1 cellular context compared by ENCODE assay signal in genomic region chr5:94314507-94315170, GRCh38.
TF ChIP-seq lines count a peak whose summit lies in the region.

No MANE protein-coding gene starts in this region.

TF ChIP-seq in neural cell, 6 proteins besides CTCF, POLR2A, EP300 and RAD21 (continued from another document):
- TF ChIP-seq, protein P1, sequence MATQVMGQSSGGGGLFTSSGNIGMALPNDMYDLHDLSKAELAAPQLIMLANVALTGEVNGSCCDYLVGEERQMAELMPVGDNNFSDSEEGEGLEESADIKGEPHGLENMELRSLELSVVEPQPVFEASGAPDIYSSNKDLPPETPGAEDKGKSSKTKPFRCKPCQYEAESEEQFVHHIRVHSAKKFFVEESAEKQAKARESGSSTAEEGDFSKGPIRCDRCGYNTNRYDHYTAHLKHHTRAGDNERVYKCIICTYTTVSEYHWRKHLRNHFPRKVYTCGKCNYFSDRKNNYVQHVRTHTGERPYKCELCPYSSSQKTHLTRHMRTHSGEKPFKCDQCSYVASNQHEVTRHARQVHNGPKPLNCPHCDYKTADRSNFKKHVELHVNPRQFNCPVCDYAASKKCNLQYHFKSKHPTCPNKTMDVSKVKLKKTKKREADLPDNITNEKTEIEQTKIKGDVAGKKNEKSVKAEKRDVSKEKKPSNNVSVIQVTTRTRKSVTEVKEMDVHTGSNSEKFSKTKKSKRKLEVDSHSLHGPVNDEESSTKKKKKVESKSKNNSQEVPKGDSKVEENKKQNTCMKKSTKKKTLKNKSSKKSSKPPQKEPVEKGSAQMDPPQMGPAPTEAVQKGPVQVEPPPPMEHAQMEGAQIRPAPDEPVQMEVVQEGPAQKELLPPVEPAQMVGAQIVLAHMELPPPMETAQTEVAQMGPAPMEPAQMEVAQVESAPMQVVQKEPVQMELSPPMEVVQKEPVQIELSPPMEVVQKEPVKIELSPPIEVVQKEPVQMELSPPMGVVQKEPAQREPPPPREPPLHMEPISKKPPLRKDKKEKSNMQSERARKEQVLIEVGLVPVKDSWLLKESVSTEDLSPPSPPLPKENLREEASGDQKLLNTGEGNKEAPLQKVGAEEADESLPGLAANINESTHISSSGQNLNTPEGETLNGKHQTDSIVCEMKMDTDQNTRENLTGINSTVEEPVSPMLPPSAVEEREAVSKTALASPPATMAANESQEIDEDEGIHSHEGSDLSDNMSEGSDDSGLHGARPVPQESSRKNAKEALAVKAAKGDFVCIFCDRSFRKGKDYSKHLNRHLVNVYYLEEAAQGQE (IDR thresholded peaks at IDR 0.05; ENCODE audit: borderline replicate concordance): peak; percentile 44
